In the genomic region with DNA sequence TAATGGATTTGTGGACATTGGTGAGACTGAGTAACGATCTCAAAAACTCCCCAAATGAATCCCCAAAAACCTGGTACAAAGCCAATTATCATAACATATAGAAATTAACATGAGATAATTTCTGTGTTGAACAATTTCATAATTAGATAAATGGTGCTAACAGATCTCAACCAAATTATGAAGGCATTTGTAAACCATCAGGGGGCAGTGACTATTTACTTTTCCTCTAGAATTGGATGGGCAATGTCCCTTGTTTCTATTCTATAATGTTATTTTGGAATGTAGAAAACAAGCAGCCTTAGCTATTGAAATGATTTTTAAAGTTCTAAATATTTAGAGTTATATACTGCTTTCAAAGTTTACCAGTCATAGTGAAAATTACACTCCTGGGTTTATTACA, we compare ENCODE assay signal across 13 cellular contexts. TPM values are rescaled to one million over a fixed set of nuclear protein-coding genes. Genes with fewer than 3 reads are reported as not detected.
DNase-seq lines count a peak whose midpoint lies in the region; ATAC-seq, FAIRE-seq and TF ChIP-seq lines count a peak whose summit lies in the region.
"Had no signal": no experiment of that assay in that cellular context is flagged by ENCODE, and none has a peak within 500 bp of the region (broad histone marks: within the 10 kb centered on the region; RNA-seq: fewer than 3 reads in every experiment).

No MANE protein-coding gene starts in this region.

- H3K4me1 Mint-ChIP-seq in HFFc6 (ENCODE audit: low read depth), result peaks cover under 1% of the 10 kb centered on the region; the same call in 1 of the 2 replicates
- H3K4me1 Mint-ChIP-seq: naive B cell had no signal

- H3K27me3 ChIP-seq in brain microvascular endothelial cell (replicated peaks) (no peaks in the 10 kb centered on the region), right lobe of liver (no peaks in the 10 kb centered on the region), MG63 (no peaks in the 10 kb centered on the region)

- TF ChIP-seq CTCF in C4-2B (conservative IDR thresholded peaks at IDR 0.05), result peak; percentile 27
- peak; percentile 66 for TF ChIP-seq CTCF in HFFc6 (IDR thresholded peaks at IDR 0.05)
- peak; percentile 19 for TF ChIP-seq CTCF in brain microvascular endothelial cell (IDR thresholded peaks at IDR 0.05; ENCODE audit: low read depth, low read length, missing control alignments)
- peak; percentile 31 to 44 (median 37) for TF ChIP-seq CTCF in right lobe of liver (IDR thresholded peaks at IDR 0.05)

- peaks cover 24% of the 10 kb centered on the region for H3K36me3 Mint-ChIP-seq in HFFc6 (ENCODE audit: low read depth)
- H3K36me3 Mint-ChIP-seq: activated naive CD8-positive, alpha-beta T cell; naive B cell had no signal

- H3K9me3 ChIP-seq in right lobe of liver, result no peaks in the 10 kb centered on the region
- no peaks in the 10 kb centered on the region for H3K9me3 ChIP-seq in MG63

- peak in 1 of 4 donors; percentile 48 for ATAC-seq in right lobe of liver

- no peak overlapping the region for H3K4me3 ChIP-seq in brain microvascular endothelial cell (ENCODE audit: low read depth, low read length)
- no peak overlapping the region for H3K4me3 ChIP-seq in right lobe of liver
- no peak overlapping the region for H3K4me3 ChIP-seq in MG63

- H3K9me3 Mint-ChIP-seq in HFFc6, result no peaks in the 10 kb centered on the region
- H3K9me3 Mint-ChIP-seq: naive B cell had no signal

- H3K4me1 ChIP-seq in right lobe of liver, result no peaks in the 10 kb centered on the region

- no peaks in the 10 kb centered on the region for H3K27me3 Mint-ChIP-seq in HFFc6 (ENCODE audit: insufficient read depth)
- H3K27me3 Mint-ChIP-seq: activated naive CD8-positive, alpha-beta T cell; naive B cell had no signal

- TF ChIP-seq POLR2A in right lobe of liver (IDR thresholded peaks at IDR 0.05), result no peak

- no peak overlapping the region for H3K27ac Mint-ChIP-seq in HFFc6
- H3K27ac Mint-ChIP-seq: activated naive CD8-positive, alpha-beta T cell; naive B cell had no signal

- DNase-seq in HFFc6 (no peak), brain microvascular endothelial cell (no peak), right lobe of liver (no peak), SHP77 treated with DMSO at 0.1 percent for 48 hours (lab: John Stamatoyannopoulos, UW) (no peak), retina (no peak), RCC 7860 (ENCODE audit: low spot score) (no peak), MG63 (no peak)
- DNase-seq: effector memory CD4-positive, alpha-beta T cell; naive B cell; NCI-H146; stimulated activated CD8-positive, alpha-beta memory T cell treated with anti-CD3 and anti-CD28 coated beads, Interleukin-4, amount 100 ng/mL, for 48 hours had no signal

- no peak overlapping the region for H3K27ac ChIP-seq in C4-2B
- H3K27ac ChIP-seq in brain microvascular endothelial cell, result no peak overlapping the region
- no peak overlapping the region for H3K27ac ChIP-seq in right lobe of liver

- no peak overlapping the region for H3K4me3 Mint-ChIP-seq in HFFc6
- H3K4me3 Mint-ChIP-seq: activated naive CD8-positive, alpha-beta T cell; naive B cell had no signal

- intact Hi-C loops in right lobe of liver (cut with DNase I), result no loop called here

- no CpG with 5 or more reads among the region's 1 CpG for WGBS in right lobe of liver (ENCODE audit: insufficient coverage, low coverage, low lambda C conversion rate, missing lambda C conversion rate)

- H3K36me3 ChIP-seq in brain microvascular endothelial cell (replicated peaks) (peaks cover 17% of the 10 kb centered on the region), right lobe of liver (peaks cover 0 to 12% (median 0%) of the 10 kb centered on the region in 4 donors), MG63 (no peaks in the 10 kb centered on the region)

- in situ Hi-C loops in brain microvascular endothelial cell (cut with HindIII; ENCODE audit: low pct_ligation_motif_present, low sequenced_read_pairs), result no loop called here

- FAIRE-seq in RCC 7860 (lab: Jason Lieb, UNC), result no peak

RNA-seq across cellular contexts. Expression of a gene that starts 57.8 kb away (rescaled TPM):
- 10 to 100 TPM; 54.0 to 63.3 (median 58.3) TPM for total RNA-seq in HFFc6 (2021; fragmentation: NEBNext Ultra II Directional; extraction: Animal tissue kit (Norgen Biotek cat#: 25700))
- 10 to 100 TPM; 19.8 to 32.9 (median 24.3) TPM for total RNA-seq in right lobe of liver
- total RNA-seq in MG63 (2014; rRNA removed; shearing (Covaris generic); ENCODE audit: low replicate concordance), result 24.3 and 36.7 TPM in 2 replicates
